Comparison of ENCODE assay signal across 1 cellular context in genomic region chr6:154306696-154307095, GRCh38.
TF ChIP-seq lines count a peak whose summit lies in the region.

No MANE protein-coding gene starts in this region.

TF ChIP-seq in GM12878, 131 proteins besides CTCF, POLR2A, EP300 and RAD21 (continued from another document):
- TF ChIP-seq JUND (IDR thresholded peaks at IDR 0.05; ENCODE audit: low read depth, low read length): no peak
